In genomic region chr11:19241260-19242183, GRCh38 we compare ENCODE assay signal across 9 cellular contexts. TPM values are rescaled to one million over a fixed set of nuclear protein-coding genes. Genes with fewer than 3 reads are reported as not detected.
DNase-seq lines count a peak whose midpoint lies in the region; ATAC-seq and TF ChIP-seq lines count a peak whose summit lies in the region.
"Had no signal": no experiment of that assay in that cellular context is flagged by ENCODE, and none has a peak within 500 bp of the region (broad histone marks: within the 10 kb centered on the region; RNA-seq: fewer than 3 reads in every experiment).

No MANE protein-coding gene starts in this region.

- TF ChIP-seq CTCF in VCaP (conservative IDR thresholded peaks at IDR 0.05) (no peak), fibroblast of pulmonary artery (IDR thresholded peaks at IDR 0.05; ENCODE audit: low read length, missing control alignments) (no peak), ovary (IDR thresholded peaks at IDR 0.05) (no peak)

- TF ChIP-seq EP300 in ovary (IDR thresholded peaks at IDR 0.05), result no peak

- TF ChIP-seq POLR2A in ovary (IDR thresholded peaks at IDR 0.05), result no peak

- intact Hi-C loops in ovary (cut with DNase I), result no loop called here

- H3K27ac ChIP-seq in VCaP, result peak overlapping the region; percentile 62; the same call in 1 of the 2 replicates
- H3K27ac ChIP-seq in ovary, result no peak overlapping the region
- H3K27ac ChIP-seq: epithelial cell of prostate had no signal

- 1 to 2% (median 1%) methylated on average over 63 to 92 of the region's 92 CpGs for WGBS in ovary, 3 donors

- DNase-seq in fibroblast of pulmonary artery (ENCODE audit: low read depth), result no peak
- peak in 1 of 5 donors; percentile 27 for DNase-seq in ovary
- no peak for DNase-seq in medulla oblongata (ENCODE audit: extremely low spot score)
- DNase-seq in GF-D8 (lab: John Stamatoyannopoulos, UW), result no peak

- ATAC-seq in GM21381 (IDR thresholded peaks at IDR 0.05; ENCODE audit: unreplicated experiment), result peak; percentile 37
- peak; percentile 29 for ATAC-seq in HG03571 (IDR thresholded peaks at IDR 0.05; ENCODE audit: unreplicated experiment)

- H3K36me3 ChIP-seq in ovary, result no peaks in the 10 kb centered on the region

- H3K4me3 ChIP-seq in GM08714 (ENCODE audit: low read length) (peak overlapping the region; percentile 88; the same call in 1 of the 2 replicates), fibroblast of pulmonary artery (replicated peaks; ENCODE audit: low read depth, low read length) (peak overlapping the region; percentile 79), ovary (peak overlapping the region; percentile 39)

- H3K4me1 ChIP-seq in ovary (ENCODE audit: insufficient read depth), result peaks cover 8% of the 10 kb centered on the region

- no peaks in the 10 kb centered on the region for H3K27me3 ChIP-seq in ovary

- no peaks in the 10 kb centered on the region for H3K9me3 ChIP-seq in ovary

RNA-seq across cellular contexts. Expression of gene E2F8, which starts 0.8 kb away (rescaled TPM):
- under 1 TPM in 4 of 7 donors, not detected in 3; 0.20 to 0.80 (median 0.40) TPM for total RNA-seq in ovary
- under 1 TPM; 0.08 to 0.35 TPM for polyA plus RNA-seq in ovary

RNA-seq across cellular contexts. Expression of gene CSRP3, which starts 39.7 kb away (rescaled TPM):
- 1 to 10 TPM in 1 of 7 donors, under 1 TPM in 1, not detected in 5; 0.37 to 1.0 TPM for total RNA-seq in ovary
- polyA plus RNA-seq in ovary, result under 1 TPM; 0.07 to 0.67 TPM
